Comparison of ENCODE assay signal across 1 cellular context in genomic region chr19:46469541-46470185, GRCh38.
TF ChIP-seq lines count a peak whose summit lies in the region.

No MANE protein-coding gene starts in this region.

TF ChIP-seq in GM23338, 12 proteins besides CTCF, POLR2A, EP300 and RAD21:
- TF ChIP-seq REST (IDR thresholded peaks at IDR 0.05; ENCODE audit: unreplicated experiment) (no peak), ZNF114 (CRISPR knock-in tag; IDR thresholded peaks at IDR 0.05) (no peak), ZNF462 (CRISPR knock-in tag; IDR thresholded peaks at IDR 0.05) (no peak), ETS1 (IDR thresholded peaks at IDR 0.05) (no peak), STAT1 (IDR thresholded peaks at IDR 0.05; ENCODE audit: unreplicated experiment) (no peak), JUNB (IDR thresholded peaks at IDR 0.05; ENCODE audit: unreplicated experiment) (no peak), POLR2AphosphoS5 (IDR thresholded peaks at IDR 0.05; ENCODE audit: low read depth) (no peak), ZNF331 (CRISPR knock-in tag; IDR thresholded peaks at IDR 0.05; ENCODE audit: low read depth) (no peak), CREB1 (CRISPR knock-in tag; IDR thresholded peaks at IDR 0.05; ENCODE audit: low read depth) (no peak), NANOG (IDR thresholded peaks at IDR 0.05; ENCODE audit: borderline replicate concordance) (no peak), EZH2 (IDR thresholded peaks at IDR 0.05; ENCODE audit: low read depth, unreplicated experiment) (no peak), EZH2phosphoT487 (IDR thresholded peaks at IDR 0.05; ENCODE audit: unreplicated experiment) (no peak)
